Comparison of ENCODE assay signal across 33 cellular contexts in genomic region chr13:105634059-105634458, GRCh38.
"Had no signal": no experiment of that assay in that cellular context is flagged by ENCODE, and none has a peak within 500 bp of the region (broad histone marks: within the 10 kb centered on the region; RNA-seq: fewer than 3 reads in every experiment).

No MANE protein-coding gene starts in this region.

- H3K4me2 ChIP-seq: hepatocyte had no signal

- ATAC-seq: activated naive CD4-positive, alpha-beta T cell treated with anti-CD3 and anti-CD28 coated beads, Interleukin-2, amount 50 U/mL, for 72 hours; activated T-cell treated with anti-CD3 and anti-CD28 coated beads, Interleukin-2, amount 50 U/mL, for 72 hours; effector memory CD8-positive, alpha-beta T cell; gastrocnemius medialis; left cardiac atrium; left ventricle myocardium superior; pancreas; stimulated activated effector memory CD8-positive, alpha-beta T cell treated with anti-CD3 and anti-CD28 coated beads, Interleukin-12 subunit alpha, Interleukin-12 subunit beta, amount 100 ng/mL, for 72 hours had no signal

- H3K27ac Mint-ChIP-seq: activated naive CD4-positive, alpha-beta T cell treated with anti-CD3 and anti-CD28 coated beads, Interleukin-2, amount 50 U/mL, for 72 hours; activated T-cell treated with anti-CD3 and anti-CD28 coated beads, Interleukin-2, amount 50 U/mL, for 72 hours; effector memory CD8-positive, alpha-beta T cell; naive B cell; nephron progenitor cell; stimulated activated effector memory CD8-positive, alpha-beta T cell treated with anti-CD3 and anti-CD28 coated beads, Interleukin-12 subunit alpha, Interleukin-12 subunit beta, amount 100 ng/mL, for 72 hours; stimulated activated naive CD8-positive, alpha-beta T cell treated with anti-CD3 and anti-CD28 coated beads, Interleukin-15, Interleukin-2, amounts not matched to agents 100 ng/mL and 50 ng/mL, for 24 hours; T-helper 2 cell treated with Interferon-gamma antibody and Interleukin-4, amounts not matched to agents 5 μg/mL and 100 μg/mL, for 36 hours had no signal

- H3K36me3 ChIP-seq: cardiac muscle cell, gastrocnemius medialis, neutrophil, pancreas, prostate gland, sigmoid colon, thoracic aorta had no signal

- H3K27ac ChIP-seq: cardiac muscle cell, coronary artery, dorsolateral prefrontal cortex, gastrocnemius medialis, hepatocyte, neutrophil, pancreas, prostate gland, sigmoid colon, thoracic aorta, VCaP had no signal

- H3K4me1 ChIP-seq: gastrocnemius medialis, pancreas, prostate gland, sigmoid colon had no signal

- H3K9me3 ChIP-seq: gastrocnemius medialis, neutrophil, pancreas, prostate gland, sigmoid colon, thoracic aorta had no signal

- H3K4me3 ChIP-seq: cardiac muscle cell, coronary artery, dorsolateral prefrontal cortex, gastrocnemius medialis, hepatocyte, pancreas, prostate gland, sigmoid colon, thoracic aorta had no signal

- H3K9me3 Mint-ChIP-seq: stimulated activated naive CD8-positive, alpha-beta T cell treated with anti-CD3 and anti-CD28 coated beads, Interleukin-15, Interleukin-2, amounts not matched to agents 100 ng/mL and 50 ng/mL, for 24 hours; T-helper 2 cell treated with Interferon-gamma antibody and Interleukin-4, amounts not matched to agents 5 μg/mL and 100 μg/mL, for 36 hours had no signal

- H3K27me3 ChIP-seq: cardiac muscle cell, gastrocnemius medialis, hepatocyte, neutrophil, sigmoid colon had no signal

- H3K36me3 Mint-ChIP-seq: activated naive CD4-positive, alpha-beta T cell treated with anti-CD3 and anti-CD28 coated beads, Interleukin-2, amount 50 U/mL, for 72 hours; naive B cell; stimulated activated effector memory CD8-positive, alpha-beta T cell treated with anti-CD3 and anti-CD28 coated beads, Interleukin-12 subunit alpha, Interleukin-12 subunit beta, amount 100 ng/mL, for 72 hours had no signal

- DNase-seq: activated CD4-positive, alpha-beta T cell treated with anti-CD3 and anti-CD28 coated beads for 4 hours; activated CD4-positive, alpha-beta T cell treated with anti-CD3 and anti-CD28 coated beads, Interleukin-2, amount 50 U/mL, for 4 hours; activated naive CD4-positive, alpha-beta T cell; activated T-cell treated with anti-CD3 and anti-CD28 coated beads for 4 hours; activated T-cell treated with anti-CD3 and anti-CD28 coated beads, Interleukin-2, amount 50 U/mL, for 72 hours; cerebellar nuclear complex; dorsolateral prefrontal cortex; effector memory CD8-positive, alpha-beta T cell; gastrocnemius medialis; glutamatergic neuron; islet precursor cell; left cardiac atrium; left ventricle myocardium superior; naive B cell; nephron progenitor cell; pancreas; retina; sigmoid colon; small intestine; stimulated activated CD4-positive, alpha-beta T cell treated with anti-CD3 and anti-CD28 coated beads, Interleukin-4, amount 100 ng/mL, for 24 hours; T-helper 1 cell; trophoblast cell had no signal

- H3K79me2 ChIP-seq: hepatocyte had no signal

- H3K4me3 Mint-ChIP-seq: activated T-cell treated with anti-CD3 and anti-CD28 coated beads, Interleukin-2, amount 50 U/mL, for 72 hours; effector memory CD8-positive, alpha-beta T cell; naive B cell; nephron progenitor cell; stimulated activated effector memory CD8-positive, alpha-beta T cell treated with anti-CD3 and anti-CD28 coated beads, Interleukin-12 subunit alpha, Interleukin-12 subunit beta, amount 100 ng/mL, for 72 hours; stimulated activated naive CD8-positive, alpha-beta T cell treated with anti-CD3 and anti-CD28 coated beads, Interleukin-15, Interleukin-2, amounts not matched to agents 100 ng/mL and 50 ng/mL, for 24 hours; T-helper 2 cell treated with Interferon-gamma antibody and Interleukin-4, amounts not matched to agents 5 μg/mL and 100 μg/mL, for 36 hours had no signal

- H2AFZ ChIP-seq: hepatocyte had no signal

- H3K4me1 Mint-ChIP-seq: naive B cell; nephron progenitor cell; stimulated activated effector memory CD8-positive, alpha-beta T cell treated with anti-CD3 and anti-CD28 coated beads, Interleukin-12 subunit alpha, Interleukin-12 subunit beta, amount 100 ng/mL, for 72 hours had no signal

- H3K27me3 Mint-ChIP-seq: effector memory CD8-positive, alpha-beta T cell; naive B cell; stimulated activated naive CD8-positive, alpha-beta T cell treated with anti-CD3 and anti-CD28 coated beads, Interleukin-15, Interleukin-2, amounts not matched to agents 100 ng/mL and 50 ng/mL, for 24 hours had no signal
